23 cellular contexts compared by ENCODE assay signal in the genomic region with DNA sequence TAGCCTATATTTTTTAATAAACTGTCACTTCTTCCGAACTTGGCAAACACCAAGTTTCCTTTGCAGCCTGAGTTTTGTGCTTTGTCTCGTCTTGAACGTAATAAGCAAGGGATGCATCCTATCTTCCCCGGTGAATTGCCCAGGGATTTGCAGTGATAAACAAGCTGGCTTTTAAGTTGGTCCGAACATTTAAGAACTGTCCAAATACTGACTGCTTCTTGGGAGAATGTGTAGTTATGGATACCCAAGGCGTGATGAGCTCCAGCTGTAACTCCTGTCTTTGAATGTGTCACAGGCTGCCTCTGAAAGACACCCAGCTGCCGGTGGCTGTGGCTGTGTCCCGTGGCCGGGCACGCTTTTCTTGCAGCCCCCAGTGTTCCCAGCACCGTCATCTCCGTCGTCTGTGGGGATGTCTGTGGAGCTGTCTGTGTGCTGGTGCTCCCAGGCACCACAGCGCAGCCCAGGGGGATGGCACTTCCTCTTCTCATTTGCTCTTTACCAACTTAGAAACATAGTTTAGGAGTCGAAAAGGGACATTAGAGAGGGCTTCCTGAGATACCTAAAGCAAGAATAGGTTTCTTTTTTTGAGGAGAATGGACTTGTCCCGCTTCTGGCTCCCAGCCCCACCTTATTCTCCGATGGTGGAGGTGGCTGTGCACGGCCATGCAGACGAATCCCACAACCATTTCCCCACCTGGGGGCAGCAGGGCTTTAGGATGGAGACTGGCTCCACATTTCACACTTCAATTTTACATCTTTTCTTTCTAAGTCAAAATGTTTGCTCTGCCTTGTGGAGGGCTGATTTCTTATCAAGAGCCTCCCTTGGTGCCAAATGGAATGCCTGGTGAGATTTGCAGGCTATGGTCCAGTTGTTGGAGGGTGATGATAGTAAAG.
DNase-seq lines count a peak whose midpoint lies in the region; ATAC-seq and TF ChIP-seq lines count a peak whose summit lies in the region.
"Had no signal": no experiment of that assay in that cellular context is flagged by ENCODE, and none has a peak within 500 bp of the region (broad histone marks: within the 10 kb centered on the region; RNA-seq: fewer than 3 reads in every experiment).

No MANE protein-coding gene starts in this region.

- no peak overlapping the region for H3K4ac ChIP-seq in mesendoderm (ENCODE audit: low read depth, low read length)

- H3K9ac ChIP-seq in mesendoderm (ENCODE audit: low read length), result no peak overlapping the region

- H2BK120ac ChIP-seq in mesendoderm (ENCODE audit: low read depth, low read length), result no peak overlapping the region

- TF ChIP-seq POLR2A in esophagus squamous epithelium (IDR thresholded peaks at IDR 0.05), result no peak

- no peaks in the 10 kb centered on the region for H3K4me1 Mint-ChIP-seq in activated CD4-positive, alpha-beta T cell treated with anti-CD3 and anti-CD28 coated beads, Interleukin-2, amount 10 ng/mL, durations not matched to agents 24 days and 14 days
- H3K4me1 Mint-ChIP-seq: activated naive CD8-positive, alpha-beta T cell treated with anti-CD3 and anti-CD28 coated beads, Interleukin-2, amount 10 ng/mL, durations not matched to agents 7 days and 5 days; CD4-positive, alpha-beta memory T cell; central memory CD8-positive, alpha-beta T cell; memory B cell; stimulated activated effector memory CD8-positive, alpha-beta T cell treated with anti-CD3 and anti-CD28 coated beads, Interleukin-12 subunit alpha, Interleukin-12 subunit beta, amount 100 ng/mL, for 72 hours had no signal

- H3K9me3 Mint-ChIP-seq in activated CD4-positive, alpha-beta T cell treated with anti-CD3 and anti-CD28 coated beads, Interleukin-2, amount 10 ng/mL, durations not matched to agents 24 days and 14 days, result no peaks in the 10 kb centered on the region
- H3K9me3 Mint-ChIP-seq: activated T-helper 1 cell treated with anti-CD3 and anti-CD28 coated beads, Interleukin-12 subunit alpha, Interleukin-12 subunit beta, Interleukin-2, Interleukin-4 antibody, amounts not matched to agents 30 ng/mL and 10 ng/mL and 1 ng/mL, durations not matched to agents 14 hours and 24 hours and 36 hours; central memory CD8-positive, alpha-beta T cell; memory B cell; stimulated activated effector memory CD8-positive, alpha-beta T cell treated with anti-CD3 and anti-CD28 coated beads, Interleukin-12 subunit alpha, Interleukin-12 subunit beta, amount 100 ng/mL, for 72 hours; T-helper 1 cell treated with Interleukin-12 subunit alpha and Interleukin-12 subunit beta and Interleukin-4 antibody, amounts not matched to agents 30 μg/mL and 1 μg/mL, for 36 hours had no signal

- H3K27ac Mint-ChIP-seq in activated CD4-positive, alpha-beta T cell treated with anti-CD3 and anti-CD28 coated beads, Interleukin-2, amount 10 ng/mL, durations not matched to agents 24 days and 14 days, result no peak overlapping the region
- H3K27ac Mint-ChIP-seq: activated naive CD8-positive, alpha-beta T cell treated with anti-CD3 and anti-CD28 coated beads, Interleukin-2, amount 10 ng/mL, durations not matched to agents 7 days and 5 days; activated T-helper 1 cell treated with anti-CD3 and anti-CD28 coated beads, Interleukin-12 subunit alpha, Interleukin-12 subunit beta, Interleukin-2, Interleukin-4 antibody, amounts not matched to agents 30 ng/mL and 10 ng/mL and 1 ng/mL, durations not matched to agents 14 hours and 24 hours and 36 hours; CD4-positive, alpha-beta memory T cell; memory B cell; stimulated activated effector memory CD8-positive, alpha-beta T cell treated with anti-CD3 and anti-CD28 coated beads, Interleukin-12 subunit alpha, Interleukin-12 subunit beta, amount 100 ng/mL, for 72 hours; T-helper 1 cell treated with Interleukin-12 subunit alpha and Interleukin-12 subunit beta and Interleukin-4 antibody, amounts not matched to agents 30 μg/mL and 1 μg/mL, for 36 hours had no signal

- WGBS in mesendoderm (ENCODE audit: extremely low coverage, insufficient coverage, low lambda C conversion rate), result no CpG with 5 or more reads among the region's 19 CpGs
- WGBS in esophagus squamous epithelium, 2 donors, result 53 to 57% methylated on average over 18 of the region's 19 CpGs

- H3K4me3 Mint-ChIP-seq in activated CD4-positive, alpha-beta T cell treated with anti-CD3 and anti-CD28 coated beads, Interleukin-2, amount 10 ng/mL, durations not matched to agents 24 days and 14 days, result no peak overlapping the region
- H3K4me3 Mint-ChIP-seq: activated naive CD8-positive, alpha-beta T cell treated with anti-CD3 and anti-CD28 coated beads, Interleukin-2, amount 10 ng/mL, durations not matched to agents 7 days and 5 days; activated T-helper 1 cell treated with anti-CD3 and anti-CD28 coated beads, Interleukin-12 subunit alpha, Interleukin-12 subunit beta, Interleukin-2, Interleukin-4 antibody, amounts not matched to agents 30 ng/mL and 10 ng/mL and 1 ng/mL, durations not matched to agents 14 hours and 24 hours and 36 hours; CD4-positive, alpha-beta memory T cell; central memory CD8-positive, alpha-beta T cell; memory B cell; stimulated activated effector memory CD8-positive, alpha-beta T cell treated with anti-CD3 and anti-CD28 coated beads, Interleukin-12 subunit alpha, Interleukin-12 subunit beta, amount 100 ng/mL, for 72 hours; T-helper 1 cell treated with Interleukin-12 subunit alpha and Interleukin-12 subunit beta and Interleukin-4 antibody, amounts not matched to agents 30 μg/mL and 1 μg/mL, for 36 hours had no signal

- no peak overlapping the region for H3K18ac ChIP-seq in mesendoderm (ENCODE audit: low read length)

- H3K56ac ChIP-seq in mesendoderm (ENCODE audit: low read length), result no peak overlapping the region

- no peak overlapping the region for H3K23ac ChIP-seq in mesendoderm (ENCODE audit: low read length)

- no peaks in the 10 kb centered on the region for H3K36me3 Mint-ChIP-seq in activated CD4-positive, alpha-beta T cell treated with anti-CD3 and anti-CD28 coated beads, Interleukin-2, amount 10 ng/mL, durations not matched to agents 24 days and 14 days (ENCODE audit: low read depth)
- H3K36me3 Mint-ChIP-seq: activated naive CD8-positive, alpha-beta T cell treated with anti-CD3 and anti-CD28 coated beads, Interleukin-2, amount 10 ng/mL, durations not matched to agents 7 days and 5 days; stimulated activated effector memory CD8-positive, alpha-beta T cell treated with anti-CD3 and anti-CD28 coated beads, Interleukin-12 subunit alpha, Interleukin-12 subunit beta, amount 100 ng/mL, for 72 hours had no signal

- H3K27ac ChIP-seq in WERI-Rb-1, result no peak overlapping the region
- no peak overlapping the region for H3K27ac ChIP-seq in mesendoderm (ENCODE audit: low read depth, low read length)
- H3K27ac ChIP-seq in esophagus squamous epithelium, result no peak overlapping the region
- H3K27ac ChIP-seq: 22Rv1, Peyer's patch, upper lobe of right lung had no signal

- DNase-seq in NCI-H2171 treated with DMSO at 0.1 percent for 48 hours (lab: John Stamatoyannopoulos, UW), result peak; percentile 2
- no peak for DNase-seq in NCI-H2171 (lab: John Stamatoyannopoulos, UW)
- DNase-seq in H4 (ENCODE audit: low spot score), result peak; percentile 20
- DNase-seq in WERI-Rb-1, result no peak
- peak; percentile 1 for DNase-seq in mesendoderm
- DNase-seq in activated CD4-positive, alpha-beta T cell treated with anti-CD3 and anti-CD28 coated beads, Interleukin-2, amount 10 ng/mL, durations not matched to agents 24 days and 14 days, result no peak
- no peak for DNase-seq in esophagus squamous epithelium (lab: John Stamatoyannopoulos, UW)
- DNase-seq: activated CD4-positive, alpha-beta T cell treated with anti-CD3 and anti-CD28 coated beads for 1 hour; activated naive CD8-positive, alpha-beta T cell treated with anti-CD3 and anti-CD28 coated beads, Interleukin-2, amount 10 ng/mL, durations not matched to agents 7 days and 5 days; CD4-positive, alpha-beta memory T cell; GOT3; NCI-H1092 treated with DMSO at 0.1 percent for 48 hours; NCI-H2029 treated with DMSO at 0.1 percent for 48 hours; NCI-H446; Peyer's patch; upper lobe of right lung had no signal

- no peak overlapping the region for H2AK5ac ChIP-seq in mesendoderm (ENCODE audit: low read length)

- no peaks in the 10 kb centered on the region for H3K27me3 Mint-ChIP-seq in activated CD4-positive, alpha-beta T cell treated with anti-CD3 and anti-CD28 coated beads, Interleukin-2, amount 10 ng/mL, durations not matched to agents 24 days and 14 days
- H3K27me3 Mint-ChIP-seq: CD4-positive, alpha-beta memory T cell; central memory CD8-positive, alpha-beta T cell had no signal

- H3K4me3 ChIP-seq in WERI-Rb-1 (ENCODE audit: low read depth, low read length) (no peak overlapping the region), mesendoderm (ENCODE audit: low read length) (no peak overlapping the region), esophagus squamous epithelium (no peak overlapping the region)
- H3K4me3 ChIP-seq: Peyer's patch, upper lobe of right lung had no signal

- H3K4me2 ChIP-seq in mesendoderm (ENCODE audit: low read length), result no peak overlapping the region

- H3K79me2 ChIP-seq in mesendoderm (ENCODE audit: control insufficient read depth, insufficient read depth, low read length), result no peaks in the 10 kb centered on the region

- intact Hi-C loops in activated CD4-positive, alpha-beta T cell treated with anti-CD3 and anti-CD28 coated beads, Interleukin-2, amount 10 ng/mL, durations not matched to agents 24 days and 14 days (cut with micrococcal nuclease), result no loop called here
- intact Hi-C loops in esophagus squamous epithelium (cut with DNase I), result no loop called here

- H3K36me3 ChIP-seq in WERI-Rb-1 (no peaks in the 10 kb centered on the region), mesendoderm (ENCODE audit: control insufficient read depth, insufficient read depth, low read length) (no peaks in the 10 kb centered on the region), esophagus squamous epithelium (no peaks in the 10 kb centered on the region)
- H3K36me3 ChIP-seq: Peyer's patch, upper lobe of right lung had no signal

- no peaks in the 10 kb centered on the region for H3K9me3 ChIP-seq in WERI-Rb-1 (ENCODE audit: severe bottlenecking)
- peaks cover 0 to 4% (median 0%) of the 10 kb centered on the region in 3 donors for H3K9me3 ChIP-seq in esophagus squamous epithelium
- H3K9me3 ChIP-seq: Peyer's patch, upper lobe of right lung had no signal

- ATAC-seq in HG03095 (IDR thresholded peaks at IDR 0.05; ENCODE audit: unreplicated experiment), result no peak
- ATAC-seq: stimulated activated effector memory CD8-positive, alpha-beta T cell treated with anti-CD3 and anti-CD28 coated beads, Interleukin-12 subunit alpha, Interleukin-12 subunit beta, amount 100 ng/mL, for 72 hours; upper lobe of right lung had no signal

- H4K5ac ChIP-seq in mesendoderm (ENCODE audit: low read length), result no peak overlapping the region

- H2BK15ac ChIP-seq in mesendoderm (replicated peaks; ENCODE audit: low read depth), result no peak overlapping the region

- H3K27me3 ChIP-seq in WERI-Rb-1 (ENCODE audit: insufficient read depth, low read depth, severe bottlenecking) (no peaks in the 10 kb centered on the region), mesendoderm (ENCODE audit: insufficient read depth, low read length, poor library complexity) (no peaks in the 10 kb centered on the region), esophagus squamous epithelium (no peaks in the 10 kb centered on the region)
- H3K27me3 ChIP-seq: Peyer's patch, upper lobe of right lung had no signal

- no peak overlapping the region for H4K8ac ChIP-seq in mesendoderm (ENCODE audit: low read depth, low read length)

- no peak overlapping the region for H2BK5ac ChIP-seq in mesendoderm (ENCODE audit: low read length)

- H3K79me1 ChIP-seq in mesendoderm (ENCODE audit: low read length), result no peaks in the 10 kb centered on the region

- H3K4me1 ChIP-seq in mesendoderm (ENCODE audit: control insufficient read depth, low read depth, low read length), result no peaks in the 10 kb centered on the region
- H3K4me1 ChIP-seq in esophagus squamous epithelium, result no peaks in the 10 kb centered on the region
- H3K4me1 ChIP-seq: Peyer's patch, upper lobe of right lung had no signal

- TF ChIP-seq CTCF in WERI-Rb-1 (IDR thresholded peaks at IDR 0.05; ENCODE audit: low read depth, low read length) (peak; percentile 56), esophagus squamous epithelium (IDR thresholded peaks at IDR 0.05) (no peak)

Comparison
In these comparisons a context has a peak if more than half of its experiments do, and no peak if none do; other contexts are left out.
1. DNase-seq: peak in NCI-H2171 treated with DMSO at 0.1 percent for 48 hours (single experiment), H4 (single experiment) and mesendoderm (single experiment); none in NCI-H2171 (single experiment), WERI-Rb-1 (single experiment), activated CD4-positive, alpha-beta T cell treated with anti-CD3 and anti-CD28 coated beads, Interleukin-2, amount 10 ng/mL, durations not matched to agents 24 days and 14 days (single experiment) and esophagus squamous epithelium (single experiment).